1 cellular context compared by ENCODE assay signal in the genomic region with DNA sequence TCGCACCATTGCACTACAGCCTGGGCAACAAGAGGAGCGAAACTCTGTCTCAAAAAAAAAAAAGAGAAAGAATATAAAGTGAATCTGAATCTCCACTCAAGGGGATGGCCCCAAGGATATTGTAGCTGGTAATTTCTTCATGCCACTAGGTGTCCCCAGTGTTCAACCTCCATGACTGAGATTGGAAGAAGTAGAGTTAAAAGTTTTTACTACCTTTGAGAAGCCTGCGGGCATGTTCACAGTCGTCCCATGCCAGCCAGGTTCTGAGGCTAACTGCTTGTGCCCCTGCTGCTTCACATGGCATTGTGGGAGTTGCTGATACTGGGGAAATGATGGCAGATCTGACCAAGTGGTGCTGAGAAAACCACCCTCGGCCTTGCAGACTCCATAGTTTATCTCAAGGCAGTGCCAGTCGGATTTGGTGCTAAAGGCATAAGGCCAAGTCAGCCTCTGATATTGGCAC.
TF ChIP-seq lines count a peak whose summit lies in the region.

No MANE protein-coding gene starts in this region.

TF ChIP-seq in WTC11, 78 proteins besides CTCF, POLR2A, EP300 and RAD21 (continued from another document):
- TF ChIP-seq GABPB1 (CRISPR knock-in tag; IDR thresholded peaks at IDR 0.05), result no peak
- TF ChIP-seq NR1H2 (CRISPR knock-in tag; IDR thresholded peaks at IDR 0.05), result no peak
- TF ChIP-seq, protein P1, sequence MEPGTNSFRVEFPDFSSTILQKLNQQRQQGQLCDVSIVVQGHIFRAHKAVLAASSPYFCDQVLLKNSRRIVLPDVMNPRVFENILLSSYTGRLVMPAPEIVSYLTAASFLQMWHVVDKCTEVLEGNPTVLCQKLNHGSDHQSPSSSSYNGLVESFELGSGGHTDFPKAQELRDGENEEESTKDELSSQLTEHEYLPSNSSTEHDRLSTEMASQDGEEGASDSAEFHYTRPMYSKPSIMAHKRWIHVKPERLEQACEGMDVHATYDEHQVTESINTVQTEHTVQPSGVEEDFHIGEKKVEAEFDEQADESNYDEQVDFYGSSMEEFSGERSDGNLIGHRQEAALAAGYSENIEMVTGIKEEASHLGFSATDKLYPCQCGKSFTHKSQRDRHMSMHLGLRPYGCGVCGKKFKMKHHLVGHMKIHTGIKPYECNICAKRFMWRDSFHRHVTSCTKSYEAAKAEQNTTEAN (CRISPR knock-in tag; IDR thresholded peaks at IDR 0.05), result no peak
- no peak for TF ChIP-seq ZNF232 (CRISPR knock-in tag; IDR thresholded peaks at IDR 0.05)
- TF ChIP-seq ATF2 (CRISPR knock-in tag; IDR thresholded peaks at IDR 0.05; ENCODE audit: borderline replicate concordance, low read depth), result no peak
- TF ChIP-seq RORB (CRISPR knock-in tag; IDR thresholded peaks at IDR 0.05), result no peak
